Comparison of ENCODE assay signal across 8 cellular contexts in genomic region chr1:62294211-62294610, GRCh38.
A peak's percentile ranks its signal among the peaks of the same experiment; 100 is the strongest.
DNase-seq lines count a peak whose midpoint lies in the region; ATAC-seq and TF ChIP-seq lines count a peak whose summit lies in the region.

No MANE protein-coding gene starts in this region.

- H3K9me3 ChIP-seq in OCI-LY3 (ENCODE audit: insufficient read depth, low read length): no peaks in the 10 kb centered on the region

- H3K79me2 ChIP-seq in OCI-LY3 (ENCODE audit: low read length): no peaks in the 10 kb centered on the region

- ATAC-seq in HG03039 (IDR thresholded peaks at IDR 0.05; ENCODE audit: unreplicated experiment) (no peak), HG02571 (IDR thresholded peaks at IDR 0.05; ENCODE audit: unreplicated experiment) (no peak), GM19395 (IDR thresholded peaks at IDR 0.05; ENCODE audit: unreplicated experiment) (no peak)

- H3K4me1 ChIP-seq in OCI-LY3 (ENCODE audit: low read length): 0 out of 2 replicates have a peak, but pooled peaks cover 6% of the 10 kb centered on the region

- DNase-seq in AG09319 (ENCODE audit: extremely low read depth, low read depth) (no peak), GM12864 (ENCODE audit: low read depth) (no peak), head of caudate nucleus (peak in 23 of 42 donors; percentile 8 to 61 (median 32)), HCEC 1CT (no peak)

- no peak overlapping the region for H3K4me2 ChIP-seq in OCI-LY3 (ENCODE audit: low read length)

- intact Hi-C loops in head of caudate nucleus (cut with DNase I): no loop called here

- no peaks in the 10 kb centered on the region for H4K20me1 ChIP-seq in OCI-LY3 (ENCODE audit: insufficient read depth, low read length)

- no peak overlapping the region for H3K27ac ChIP-seq in OCI-LY3 (ENCODE audit: low read length)

- H3K36me3 ChIP-seq in OCI-LY3 (replicated peaks; ENCODE audit: low read depth, low read length): no peaks in the 10 kb centered on the region

- H3K4me3 ChIP-seq in GM12864 (ENCODE audit: low read depth, low read length) (no peak overlapping the region), OCI-LY3 (ENCODE audit: low read length) (no peak overlapping the region)

- H2AFZ ChIP-seq in OCI-LY3 (ENCODE audit: low read depth, low read length): no peak overlapping the region

- H3K9ac ChIP-seq in OCI-LY3 (ENCODE audit: low read length): no peak overlapping the region

- peak; percentile 32 for TF ChIP-seq CTCF in AG09319 (IDR thresholded peaks at IDR 0.05; ENCODE audit: low read depth, low read length)
- peak; percentile 36 for TF ChIP-seq CTCF in GM12864 (IDR thresholded peaks at IDR 0.05; ENCODE audit: low read depth, low read length, missing control alignments)
- peak; percentile 29 for TF ChIP-seq CTCF in OCI-LY3 (IDR thresholded peaks at IDR 0.05; ENCODE audit: low read depth, low read length)

- H3K27me3 ChIP-seq in OCI-LY3 (ENCODE audit: low read depth, low read length): peaks cover 11% of the 10 kb centered on the region; the same call in 1 of the 2 replicates

Comparison
In these comparisons a context has a peak if more than half of its experiments do, and no peak if none do; other contexts are left out.
1. DNase-seq: peak in head of caudate nucleus (23 of 42); none in AG09319 (single experiment), GM12864 (single experiment) and HCEC 1CT (single experiment).
2. Peak in every context shown above with its lines, with median percentiles within 50 percentile points of each other: CTCF ChIP-seq.